In the genomic region with DNA sequence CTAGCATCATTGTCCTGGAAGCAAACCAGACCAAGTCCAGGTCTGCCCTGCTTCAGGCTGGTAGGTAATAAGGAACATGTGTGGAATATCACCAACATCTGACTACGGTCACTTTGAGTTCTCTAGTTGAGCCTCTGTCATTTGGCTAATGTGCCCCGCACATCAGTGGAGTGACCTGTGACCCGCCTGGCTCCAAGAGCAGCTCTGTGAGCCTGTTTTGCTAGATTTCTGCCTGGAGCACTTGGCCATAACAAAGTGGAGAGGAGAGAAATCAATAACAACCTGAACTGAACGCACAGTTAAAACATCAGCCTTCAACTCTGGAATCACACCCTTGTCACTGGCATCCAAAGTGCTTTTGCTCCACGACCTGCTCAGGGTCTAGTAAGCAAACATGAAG, we compare ENCODE assay signal across 1 cellular context.
A peak's percentile ranks its signal among the peaks of the same experiment; 100 is the strongest.
TF ChIP-seq lines count a peak whose summit lies in the region.

No MANE protein-coding gene starts in this region.

TF ChIP-seq in SK-N-SH, 30 proteins besides CTCF, POLR2A, EP300 and RAD21 (continued from another document):
- TF ChIP-seq, protein P1, sequence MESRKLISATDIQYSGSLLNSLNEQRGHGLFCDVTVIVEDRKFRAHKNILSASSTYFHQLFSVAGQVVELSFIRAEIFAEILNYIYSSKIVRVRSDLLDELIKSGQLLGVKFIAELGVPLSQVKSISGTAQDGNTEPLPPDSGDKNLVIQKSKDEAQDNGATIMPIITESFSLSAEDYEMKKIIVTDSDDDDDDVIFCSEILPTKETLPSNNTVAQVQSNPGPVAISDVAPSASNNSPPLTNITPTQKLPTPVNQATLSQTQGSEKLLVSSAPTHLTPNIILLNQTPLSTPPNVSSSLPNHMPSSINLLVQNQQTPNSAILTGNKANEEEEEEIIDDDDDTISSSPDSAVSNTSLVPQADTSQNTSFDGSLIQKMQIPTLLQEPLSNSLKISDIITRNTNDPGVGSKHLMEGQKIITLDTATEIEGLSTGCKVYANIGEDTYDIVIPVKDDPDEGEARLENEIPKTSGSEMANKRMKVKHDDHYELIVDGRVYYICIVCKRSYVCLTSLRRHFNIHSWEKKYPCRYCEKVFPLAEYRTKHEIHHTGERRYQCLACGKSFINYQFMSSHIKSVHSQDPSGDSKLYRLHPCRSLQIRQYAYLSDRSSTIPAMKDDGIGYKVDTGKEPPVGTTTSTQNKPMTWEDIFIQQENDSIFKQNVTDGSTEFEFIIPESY (IDR thresholded peaks at IDR 0.05; ENCODE audit: borderline replicate concordance, low read depth) = no peak
- TF ChIP-seq TCF12 (IDR thresholded peaks at IDR 0.05) = peak; percentile 66; the same call in 1 of the 2 replicates
- TF ChIP-seq RXRA (IDR thresholded peaks at IDR 0.05; ENCODE audit: borderline replicate concordance, low read depth) = no peak
- TF ChIP-seq FOXM1 (IDR thresholded peaks at IDR 0.05; ENCODE audit: low read depth) = no peak
- TF ChIP-seq, protein P2, sequence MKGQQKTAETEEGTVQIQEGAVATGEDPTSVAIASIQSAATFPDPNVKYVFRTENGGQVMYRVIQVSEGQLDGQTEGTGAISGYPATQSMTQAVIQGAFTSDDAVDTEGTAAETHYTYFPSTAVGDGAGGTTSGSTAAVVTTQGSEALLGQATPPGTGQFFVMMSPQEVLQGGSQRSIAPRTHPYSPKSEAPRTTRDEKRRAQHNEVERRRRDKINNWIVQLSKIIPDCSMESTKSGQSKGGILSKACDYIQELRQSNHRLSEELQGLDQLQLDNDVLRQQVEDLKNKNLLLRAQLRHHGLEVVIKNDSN (IDR thresholded peaks at IDR 0.05; ENCODE audit: borderline replicate concordance, low read depth) = no peak
- TF ChIP-seq MEF2A (IDR thresholded peaks at IDR 0.05; ENCODE audit: borderline replicate concordance, low read depth) = no peak
- TF ChIP-seq GATA2 (CRISPR knock-in tag; IDR thresholded peaks at IDR 0.05) = peak; percentile 73
- peak; percentile 92 for TF ChIP-seq FOXJ3 (CRISPR knock-in tag; IDR thresholded peaks at IDR 0.05)
- no peak for TF ChIP-seq FOSL2 (IDR thresholded peaks at IDR 0.05; ENCODE audit: borderline replicate concordance, low read depth)
- TF ChIP-seq POLR2AphosphoS5 (IDR thresholded peaks at IDR 0.05; ENCODE audit: low read depth, low read length) = no peak
- TF ChIP-seq, protein P3, sequence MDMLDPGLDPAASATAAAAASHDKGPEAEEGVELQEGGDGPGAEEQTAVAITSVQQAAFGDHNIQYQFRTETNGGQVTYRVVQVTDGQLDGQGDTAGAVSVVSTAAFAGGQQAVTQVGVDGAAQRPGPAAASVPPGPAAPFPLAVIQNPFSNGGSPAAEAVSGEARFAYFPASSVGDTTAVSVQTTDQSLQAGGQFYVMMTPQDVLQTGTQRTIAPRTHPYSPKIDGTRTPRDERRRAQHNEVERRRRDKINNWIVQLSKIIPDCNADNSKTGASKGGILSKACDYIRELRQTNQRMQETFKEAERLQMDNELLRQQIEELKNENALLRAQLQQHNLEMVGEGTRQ (IDR thresholded peaks at IDR 0.05; ENCODE audit: borderline replicate concordance, low read depth, low read length) = no peak
- no peak for TF ChIP-seq SIN3A (IDR thresholded peaks at IDR 0.05; ENCODE audit: borderline replicate concordance, low read depth, low read length)
